In genomic region chr7:155457544-155458316, GRCh38 we compare ENCODE assay signal across 8 cellular contexts. TPM values are rescaled to one million over a fixed set of nuclear protein-coding genes. Genes with fewer than 3 reads are reported as not detected.
DNase-seq lines count a peak whose midpoint lies in the region; ATAC-seq, FAIRE-seq and TF ChIP-seq lines count a peak whose summit lies in the region.

TSS of gene EN2 (plus strand) at chr7:155458129. CDS start at chr7:155458378, 249 bp downstream.

- no peak for ATAC-seq in T-cell (replicated peaks in 1 of 4)
- ATAC-seq in gastroesophageal sphincter = peak; percentile 40

- no peaks in the 10 kb centered on the region for H3K9me3 Mint-ChIP-seq in T-cell

- peak; percentile 59 for DNase-seq in GM10266 (ENCODE audit: extremely low spot score)
- DNase-seq in T-cell = no peak
- DNase-seq in retinal pigment epithelial cell (ENCODE audit: low read depth) = no peak
- no peak for DNase-seq in glomerular visceral epithelial cell (ENCODE audit: extremely low spot score)
- DNase-seq in uterus = no peak
- no peak for DNase-seq in urothelium cell line (ENCODE audit: low spot score)
- no peak for DNase-seq in NCI-H226

- CTCF ChIA-PET in T-cell (lab: Charles Lee) = no interaction called here

- H3K4me3 ChIP-seq in gastroesophageal sphincter (peak within 1 kb of the TSS; percentile 16 to 53), retinal pigment epithelial cell (ENCODE audit: low read length) (peak within 1 kb of the TSS; percentile 43), uterus (peak within 1 kb of the TSS in 1 of 2 donors; percentile 52)

- TF ChIP-seq CTCF in GM10266 (IDR thresholded peaks at IDR 0.05; ENCODE audit: control insufficient read depth, insufficient read depth, low read depth, missing control alignments) (no peak), gastroesophageal sphincter (IDR thresholded peaks at IDR 0.05) (no peak), retinal pigment epithelial cell (conservative IDR thresholded peaks at IDR 0.05; ENCODE audit: low read depth, low read length) (no peak), uterus (IDR thresholded peaks at IDR 0.05) (no peak)

- H3K27me3 Mint-ChIP-seq in T-cell = peaks cover 50 to 74% of the 10 kb centered on the region in 2 donors

- 5% methylated on average over 4 of the region's 126 CpGs; no CpG with 5 or more reads in 1 of the 2 donors for WGBS in gastroesophageal sphincter (ENCODE audit: low coverage in 1 of 2), 2 donors

- H3K36me3 ChIP-seq in gastroesophageal sphincter (no peaks in the 10 kb centered on the region), uterus (no peaks in the 10 kb centered on the region)

- peaks cover 22 to 31% (median 24%) of the 10 kb centered on the region in 3 donors for H3K4me1 Mint-ChIP-seq in T-cell

- TF ChIP-seq EP300 in gastroesophageal sphincter (IDR thresholded peaks at IDR 0.05) = no peak

- H3K36me3 Mint-ChIP-seq in T-cell = no peaks in the 10 kb centered on the region

- H3K27me3 ChIP-seq in gastroesophageal sphincter (peaks cover 97% of the 10 kb centered on the region), uterus (peaks cover 35 to 82% of the 10 kb centered on the region in 2 donors)

- intact Hi-C loops in uterus (cut with DNase I; ENCODE audit: low total_unique reads) = no loop called here

- H3K27ac ChIP-seq in gastroesophageal sphincter (no peak within 1 kb of the TSS), uterus (no peak within 1 kb of the TSS)

- TF ChIP-seq POLR2A in gastroesophageal sphincter (IDR thresholded peaks at IDR 0.05) = no peak
- TF ChIP-seq POLR2A in uterus (IDR thresholded peaks at IDR 0.05) = no peak

- no peak for FAIRE-seq in urothelium cell line (lab: Jason Lieb, UNC)

- POLR2A ChIA-PET in T-cell (lab: Charles Lee) = no interaction called here

- no peak within 1 kb of the TSS for H3K27ac Mint-ChIP-seq in T-cell

- H3K4me1 ChIP-seq in gastroesophageal sphincter (peaks cover 0 to 65% (median 21%) of the 10 kb centered on the region in 3 donors), uterus (peaks cover 0 to 29% of the 10 kb centered on the region in 2 donors)

- no peaks in the 10 kb centered on the region for H3K9me3 ChIP-seq in gastroesophageal sphincter
- H3K9me3 ChIP-seq in uterus = no peaks in the 10 kb centered on the region

- peak within 1 kb of the TSS; percentile 64 to 81 (median 65) for H3K4me3 Mint-ChIP-seq in T-cell

RNA-seq across cellular contexts. Expression of gene EN2, which starts in this region (rescaled TPM):
- total RNA-seq in T-cell (not detected), gastroesophageal sphincter (under 1 TPM in 2 of 4 donors, not detected in 2; 0.13 to 0.15 TPM), uterus (1 to 10 TPM in 1 of 4 donors, under 1 TPM in 1, not detected in 2; 0.15 to 2.1 TPM)

Comparison
In these comparisons a context has a peak if more than half of its experiments do, and no peak if none do; other contexts are left out.
1. Peak in ATAC-seq and H3K4me3 ChIP-seq in gastroesophageal sphincter; RNA of the gene not detected or under 1 TPM.